ENCODE assay signal across 28 cellular contexts in the genomic region with DNA sequence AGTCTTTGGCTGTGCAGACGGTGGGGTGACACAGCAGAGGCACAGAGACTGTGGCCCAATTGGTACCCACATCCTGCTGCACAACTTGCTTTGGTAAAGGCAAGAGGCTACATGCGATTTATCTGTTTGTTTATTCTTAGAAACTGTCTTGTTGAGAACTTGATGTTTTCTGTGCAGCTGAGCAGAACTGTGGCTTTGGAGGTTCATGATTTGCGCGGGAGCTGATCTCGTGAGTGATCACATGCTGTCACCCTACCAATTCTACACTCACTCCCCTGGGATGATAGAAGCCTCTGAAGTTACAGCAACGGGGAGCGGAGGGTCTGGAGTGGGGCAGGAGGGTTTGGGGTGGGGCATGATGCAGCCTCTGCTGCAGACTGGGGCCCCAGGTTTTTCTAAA.
"Had no signal": no experiment of that assay in that cellular context is flagged by ENCODE, and none has a peak within 500 bp of the region (broad histone marks: within the 10 kb centered on the region; RNA-seq: fewer than 3 reads in every experiment).

No MANE protein-coding gene starts in this region.

- H3K27me3 ChIP-seq: body of pancreas, cardiac muscle cell, colonic mucosa, hepatocyte, pancreas, thyroid gland had no signal

- H3K4me2 ChIP-seq: hepatocyte had no signal

- H3K79me2 ChIP-seq: hepatocyte had no signal

- ATAC-seq: body of pancreas; gastrocnemius medialis; left cardiac atrium; left ventricle myocardium superior; pancreas; stimulated activated naive B cell treated with anti-CD40 and anti-IgM and Interleukin-4, amounts not matched to agents 10 μg/mL and 1 μg/mL and 100 μg/mL, for 72 hours; upper lobe of right lung had no signal

- H3K36me3 Mint-ChIP-seq: activated naive CD8-positive, alpha-beta T cell; naive B cell; stimulated activated naive B cell treated with anti-CD40 and anti-IgM and Interleukin-4, amounts not matched to agents 10 μg/mL and 1 μg/mL and 100 μg/mL, for 72 hours had no signal

- H3K27ac ChIP-seq: body of pancreas, cardiac muscle cell, colonic mucosa, gastrocnemius medialis, hepatocyte, pancreas, prostate gland, sigmoid colon, stomach, thyroid gland, upper lobe of right lung had no signal

- H3K4me1 ChIP-seq: body of pancreas, colonic mucosa, gastrocnemius medialis, pancreas, prostate gland, sigmoid colon, stomach, thyroid gland, upper lobe of right lung had no signal

- DNase-seq: activated CD4-positive, alpha-beta T cell treated with anti-CD3 and anti-CD28 coated beads for 4 hours; activated CD4-positive, alpha-beta T cell treated with anti-CD3 and anti-CD28 coated beads, Interleukin-2, amount 50 U/mL, for 4 hours; activated CD8-positive, alpha-beta memory T cell treated with anti-CD3 and anti-CD28 coated beads for 24 hours; activated effector memory CD4-positive, alpha-beta T cell treated with Interleukin-2 at 50 U/mL for 16 hours; activated naive CD4-positive, alpha-beta T cell treated with Interleukin-2 at 50 U/mL for 16 hours; body of pancreas; cerebellar nuclear complex; colonic mucosa; dorsolateral prefrontal cortex; effector memory CD4-positive, alpha-beta T cell; gastrocnemius medialis; left cardiac atrium; left ventricle myocardium superior; naive B cell; nephron progenitor cell; pancreas; sigmoid colon; small intestine; stimulated activated CD4-positive, alpha-beta T cell treated with anti-CD3 and anti-CD28 coated beads, Interleukin-4, amount 100 ng/mL, for 4 hours; stimulated activated CD8-positive, alpha-beta memory T cell treated with anti-CD3 and anti-CD28 coated beads, Interleukin-4, amount 100 ng/mL, for 48 hours; stimulated activated naive B cell treated with anti-CD40 and anti-IgM and Interleukin-4, amounts not matched to agents 10 μg/mL and 1 μg/mL and 100 μg/mL, for 72 hours; stomach; thyroid gland; upper lobe of right lung had no signal

- H3K27ac Mint-ChIP-seq: activated naive CD8-positive, alpha-beta T cell; stimulated activated naive B cell treated with anti-CD40 and anti-IgM and Interleukin-4, amounts not matched to agents 10 μg/mL and 1 μg/mL and 100 μg/mL, for 72 hours had no signal

- H3K4me3 ChIP-seq: body of pancreas, cardiac muscle cell, colonic mucosa, dorsolateral prefrontal cortex, gastrocnemius medialis, hepatocyte, pancreas, prostate gland, sigmoid colon, stomach, thyroid gland, upper lobe of right lung had no signal

- H3K9me3 ChIP-seq: body of pancreas, colonic mucosa, gastrocnemius medialis, pancreas, prostate gland, sigmoid colon, stomach, thyroid gland, upper lobe of right lung had no signal

- H3K4me1 Mint-ChIP-seq: naive B cell; stimulated activated naive B cell treated with anti-CD40 and anti-IgM and Interleukin-4, amounts not matched to agents 10 μg/mL and 1 μg/mL and 100 μg/mL, for 72 hours had no signal

- H3K4me3 Mint-ChIP-seq: activated naive CD8-positive, alpha-beta T cell; naive B cell; stimulated activated naive B cell treated with anti-CD40 and anti-IgM and Interleukin-4, amounts not matched to agents 10 μg/mL and 1 μg/mL and 100 μg/mL, for 72 hours had no signal

- H3K9me3 Mint-ChIP-seq: nephron progenitor cell; stimulated activated naive B cell treated with anti-CD40 and anti-IgM and Interleukin-4, amounts not matched to agents 10 μg/mL and 1 μg/mL and 100 μg/mL, for 72 hours had no signal

- H2AFZ ChIP-seq: hepatocyte had no signal

- H3K36me3 ChIP-seq: cardiac muscle cell, colonic mucosa, gastrocnemius medialis, pancreas, prostate gland, sigmoid colon, stomach, thyroid gland, upper lobe of right lung had no signal
